17 cellular contexts compared by ENCODE assay signal in the genomic region with DNA sequence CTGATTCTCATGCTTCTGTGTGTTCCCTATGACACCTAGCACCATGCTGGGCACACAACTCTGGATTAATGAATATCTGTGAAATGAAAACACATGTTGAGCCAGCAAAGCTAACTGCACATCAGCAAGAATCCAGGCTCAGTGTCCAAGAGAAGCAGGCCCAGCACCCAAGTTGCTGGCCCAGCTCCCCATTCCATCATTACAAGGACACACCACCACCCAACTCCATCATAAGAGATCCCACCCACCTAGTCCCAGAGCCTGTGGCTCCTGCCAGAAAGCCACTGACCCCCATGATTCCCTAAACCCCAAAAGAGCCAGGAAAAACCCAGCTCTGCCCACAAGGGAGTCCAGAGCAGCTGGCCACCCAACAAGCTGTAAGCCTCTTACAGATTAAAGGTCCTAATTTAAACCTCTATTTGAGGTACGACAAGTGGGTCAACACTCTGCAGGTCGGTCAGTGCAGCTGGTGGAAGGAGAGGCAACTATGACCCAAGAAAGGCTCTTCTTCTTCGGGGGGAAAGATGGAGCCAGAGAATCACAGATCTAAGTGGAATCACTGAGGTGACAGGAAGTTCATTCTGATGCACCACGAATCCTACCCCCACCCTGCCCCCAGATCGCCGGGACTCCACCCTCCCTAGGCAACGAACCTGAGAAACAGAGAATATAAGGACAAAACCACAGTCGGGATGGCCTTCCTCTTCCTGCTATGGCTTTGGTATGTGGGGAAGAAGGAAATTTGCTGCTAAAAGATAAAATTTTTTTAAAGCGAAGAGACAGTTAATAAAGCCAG. TPM values are rescaled to one million over a fixed set of nuclear protein-coding genes. Genes with fewer than 3 reads are reported as not detected.
A peak's percentile ranks its signal among the peaks of the same experiment; 100 is the strongest.
DNase-seq lines count a peak whose midpoint lies in the region; ATAC-seq and TF ChIP-seq lines count a peak whose summit lies in the region.
"Had no signal": no experiment of that assay in that cellular context is flagged by ENCODE, and none has a peak within 500 bp of the region (broad histone marks: within the 10 kb centered on the region; RNA-seq: fewer than 3 reads in every experiment).

No MANE protein-coding gene starts in this region.

- H3K36me3 Mint-ChIP-seq in CD4-positive, CD25-positive, alpha-beta regulatory T cell, result peaks cover 28% of the 10 kb centered on the region
- H3K36me3 Mint-ChIP-seq: mesothelial cell of epicardium had no signal

- H3K27me3 Mint-ChIP-seq in CD4-positive, CD25-positive, alpha-beta regulatory T cell, result no peaks in the 10 kb centered on the region

- no peak for ATAC-seq in CD4-positive, CD25-positive, alpha-beta regulatory T cell (ENCODE audit: low read depth in 2 of 2)
- ATAC-seq in GM18909 (IDR thresholded peaks at IDR 0.05; ENCODE audit: poor library complexity, unreplicated experiment) (no peak), GM19463 (IDR thresholded peaks at IDR 0.05; ENCODE audit: unreplicated experiment) (no peak)
- ATAC-seq: body of pancreas, Panc1 had no signal

- peak overlapping the region; percentile 24 for H3K4me3 ChIP-seq in CD4-positive, CD25-positive, alpha-beta regulatory T cell (ENCODE audit: low read depth, low read length)
- H3K4me3 ChIP-seq in HL-60 (replicated peaks; ENCODE audit: insufficient read depth, low read length), result no peak overlapping the region
- no peak overlapping the region for H3K4me3 ChIP-seq in effector memory CD4-positive, alpha-beta T cell (ENCODE audit: insufficient read depth, low read depth, low read length, poor library complexity, severe bottlenecking)
- no peak overlapping the region for H3K4me3 ChIP-seq in sigmoid colon
- H3K4me3 ChIP-seq: body of pancreas, pancreas, testis had no signal

- intact Hi-C loops in sigmoid colon (cut with DNase I), result no loop called here

- peak overlapping the region; percentile 47 to 78 (median 76) for H3K27ac Mint-ChIP-seq in CD4-positive, CD25-positive, alpha-beta regulatory T cell
- H3K27ac Mint-ChIP-seq: mesothelial cell of epicardium had no signal

- H3K4me1 Mint-ChIP-seq in CD4-positive, CD25-positive, alpha-beta regulatory T cell, result peaks cover 34 to 94% (median 71%) of the 10 kb centered on the region in 4 donors
- H3K4me1 Mint-ChIP-seq: mesothelial cell of epicardium had no signal

- 57 to 69% methylated on average over 9 of the region's 9 CpGs for WGBS in sigmoid colon, 2 donors

- no peak for TF ChIP-seq EP300 in sigmoid colon (IDR thresholded peaks at IDR 0.05)

- no peaks in the 10 kb centered on the region for H3K9me3 Mint-ChIP-seq in CD4-positive, CD25-positive, alpha-beta regulatory T cell
- H3K9me3 Mint-ChIP-seq: mesothelial cell of epicardium had no signal

- DNase-seq in CD4-positive, CD25-positive, alpha-beta regulatory T cell, result no peak
- DNase-seq in HL-60 (ENCODE audit: low read depth in 1 of 2, low spot score in 1 of 2) (no peak), sigmoid colon (no peak), GOT3 (lab: John Stamatoyannopoulos, UW) (no peak)
- no peak for DNase-seq in effector memory CD4-positive, alpha-beta T cell
- DNase-seq: body of pancreas, C1 segment of cervical spinal cord, foreskin melanocyte, MM.1S, NCI-H2029 treated with DMSO at 0.1 percent for 48 hours, pancreas, testis had no signal

- H3K4me3 Mint-ChIP-seq in CD4-positive, CD25-positive, alpha-beta regulatory T cell, result peak overlapping the region in 2 of 4 donors; percentile 48 to 57
- H3K4me3 Mint-ChIP-seq: mesothelial cell of epicardium had no signal

- H3K9me3 ChIP-seq in CD4-positive, CD25-positive, alpha-beta regulatory T cell (ENCODE audit: control insufficient read depth in 2 of 2, low read length in 2 of 2), result no peaks in the 10 kb centered on the region
- no peaks in the 10 kb centered on the region for H3K9me3 ChIP-seq in effector memory CD4-positive, alpha-beta T cell (ENCODE audit: control insufficient read depth, low read length)
- H3K9me3 ChIP-seq in sigmoid colon, result no peaks in the 10 kb centered on the region
- H3K9me3 ChIP-seq: body of pancreas, pancreas, testis had no signal

- H3K4me1 ChIP-seq in CD4-positive, CD25-positive, alpha-beta regulatory T cell (ENCODE audit: control insufficient read depth, insufficient read depth, low read length, poor library complexity, severe bottlenecking), result peaks cover 63% of the 10 kb centered on the region
- peaks cover 45% of the 10 kb centered on the region for H3K4me1 ChIP-seq in effector memory CD4-positive, alpha-beta T cell (ENCODE audit: control insufficient read depth, insufficient read depth, low read length, poor library complexity, severe bottlenecking)
- peaks cover 0 to 87% (median 75%) of the 10 kb centered on the region in 4 donors for H3K4me1 ChIP-seq in sigmoid colon

- TF ChIP-seq POLR2A in sigmoid colon (IDR thresholded peaks at IDR 0.05), result no peak

- peaks cover 24% of the 10 kb centered on the region for H3K36me3 ChIP-seq in CD4-positive, CD25-positive, alpha-beta regulatory T cell (ENCODE audit: control insufficient read depth, insufficient read depth, low read length)
- peaks cover 15% of the 10 kb centered on the region for H3K36me3 ChIP-seq in effector memory CD4-positive, alpha-beta T cell (ENCODE audit: control insufficient read depth, insufficient read depth, low read length)
- H3K36me3 ChIP-seq in sigmoid colon, result no peaks in the 10 kb centered on the region
- H3K36me3 ChIP-seq: pancreas had no signal

- no peak overlapping the region for H3K27ac ChIP-seq in CD4-positive, CD25-positive, alpha-beta regulatory T cell (ENCODE audit: insufficient read depth, low read length, poor library complexity, severe bottlenecking)
- peak overlapping the region; percentile 56 for H3K27ac ChIP-seq in HL-60 (replicated peaks)
- peak overlapping the region; percentile 0 for H3K27ac ChIP-seq in effector memory CD4-positive, alpha-beta T cell (ENCODE audit: insufficient read depth, low read length, poor library complexity, severe bottlenecking)
- H3K27ac ChIP-seq in sigmoid colon, result peak overlapping the region in 3 of 4 donors; percentile 24 to 44 (median 33)
- H3K27ac ChIP-seq: pancreas, testis had no signal

- TF ChIP-seq CTCF in HL-60 (IDR thresholded peaks at IDR 0.05; ENCODE audit: insufficient read depth, low read length), result no peak
- no peak for TF ChIP-seq CTCF in sigmoid colon (IDR thresholded peaks at IDR 0.05)

- no peaks in the 10 kb centered on the region for H3K27me3 ChIP-seq in CD4-positive, CD25-positive, alpha-beta regulatory T cell (ENCODE audit: control insufficient read depth, insufficient read depth, low read length)
- no peaks in the 10 kb centered on the region for H3K27me3 ChIP-seq in HL-60 (ENCODE audit: insufficient read depth, poor library complexity, severe bottlenecking)
- H3K27me3 ChIP-seq in effector memory CD4-positive, alpha-beta T cell (replicated peaks; ENCODE audit: control insufficient read depth, insufficient read depth, low read length, poor library complexity, severe bottlenecking), result no peaks in the 10 kb centered on the region
- H3K27me3 ChIP-seq in sigmoid colon, result no peaks in the 10 kb centered on the region
- H3K27me3 ChIP-seq: body of pancreas, pancreas, testis had no signal

RNA-seq across cellular contexts. Expression of gene CD34, which starts 58.2 kb away (rescaled TPM):
- total RNA-seq in CD4-positive, CD25-positive, alpha-beta regulatory T cell, result 1.9 TPM
- under 1 TPM in 1 of 4 donors, not detected in 3; 0.02 TPM for polyA plus RNA-seq in CD4-positive, CD25-positive, alpha-beta regulatory T cell
- total RNA-seq in sigmoid colon, result 10 to 100 TPM; 15.9 to 58.7 (median 32.1) TPM
- polyA plus RNA-seq in sigmoid colon, result 10 to 100 TPM in 1 of 3 donors, 1 to 10 TPM in 2; 1.8 to 10.2 (median 8.4) TPM
- total RNA-seq: HT-29 had no signal
